19 cellular contexts compared by ENCODE assay signal in genomic region chr5:77285442-77285841, GRCh38.
DNase-seq lines count a peak whose midpoint lies in the region; ATAC-seq, FAIRE-seq and TF ChIP-seq lines count a peak whose summit lies in the region.
"Had no signal": no experiment of that assay in that cellular context is flagged by ENCODE, and none has a peak within 500 bp of the region (broad histone marks: within the 10 kb centered on the region; RNA-seq: fewer than 3 reads in every experiment).

No MANE protein-coding gene starts in this region.

- no peak for TF ChIP-seq POLR2A in A549 (IDR thresholded peaks at IDR 0.05; ENCODE audit: low read length)

- TF ChIP-seq CTCF in A549 (IDR thresholded peaks at IDR 0.05) (no peak), epithelial cell of esophagus (IDR thresholded peaks at IDR 0.05; ENCODE audit: insufficient read depth, low read depth, low read length, missing control alignments) (no peak), type B pancreatic cell (conservative IDR thresholded peaks at IDR 0.05) (no peak), GM20000 (IDR thresholded peaks at IDR 0.05; ENCODE audit: extremely low read depth, missing control alignments) (no peak)

- intact Hi-C loops in cardiac septum (cut with DNase I), result no loop called here

- WGBS in A549 (ENCODE audit: missing lambda C conversion rate), result 87% methylated on average over 3 of the region's 3 CpGs

- H3K27ac ChIP-seq in A549, result no peak overlapping the region
- H3K27ac ChIP-seq: GM23248 had no signal

- no peaks in the 10 kb centered on the region for H3K27me3 Mint-ChIP-seq in type B pancreatic cell

- FAIRE-seq in A549 (lab: Jason Lieb, UNC), result no peak
- FAIRE-seq: G401.6, GM12892, H1 had no signal

- ATAC-seq in A549 (no peak), HG03039 (IDR thresholded peaks at IDR 0.05; ENCODE audit: unreplicated experiment) (no peak)
- ATAC-seq: HCT116 had no signal

- no peaks in the 10 kb centered on the region for H3K4me1 Mint-ChIP-seq in type B pancreatic cell (ENCODE audit: unreplicated experiment)
- H3K4me1 Mint-ChIP-seq: CD4-positive, alpha-beta memory T cell; H9 had no signal

- CTCF ChIA-PET in A549 (lab: Yijun Ruan, JAX), result no interaction called here

- no peaks in the 10 kb centered on the region for H3K9me3 ChIP-seq in A549
- H3K9me3 ChIP-seq: Caco-2 had no signal

- H3K4me2 ChIP-seq in A549, result no peak overlapping the region

- H3K4me3 Mint-ChIP-seq in type B pancreatic cell, result peak overlapping the region; percentile 20
- H3K4me3 Mint-ChIP-seq: CD4-positive, alpha-beta memory T cell; H9 had no signal

- peak overlapping the region; percentile 63 for H3K27ac Mint-ChIP-seq in type B pancreatic cell
- H3K27ac Mint-ChIP-seq: CD4-positive, alpha-beta memory T cell; H9 had no signal

- H3K9me3 Mint-ChIP-seq in type B pancreatic cell, result no peaks in the 10 kb centered on the region
- H3K9me3 Mint-ChIP-seq: CD4-positive, alpha-beta memory T cell; H9 had no signal

- TF ChIP-seq RAD21 in A549 (conservative IDR thresholded peaks at IDR 0.05 in 1 of 2, IDR thresholded peaks at IDR 0.05 in 1 of 2), result no peak

- H3K4me1 ChIP-seq in A549, result peaks cover 12% of the 10 kb centered on the region; the same call in 2 of the 3 replicates
- H3K4me1 ChIP-seq: Caco-2 had no signal

- DNase-seq in A549 (ENCODE audit: low read depth in 1 of 2, low spot score in 1 of 2) (no peak), NCI-H69 (lab: John Stamatoyannopoulos, UW) (peak; percentile 30), epithelial cell of esophagus (ENCODE audit: low read depth) (peak; percentile 24), type B pancreatic cell (ENCODE audit: extremely low spot score, unreplicated experiment) (no peak), cardiac septum (ENCODE audit: low spot score) (no peak), GM20000 (ENCODE audit: low spot score) (no peak)
- DNase-seq: 8988T; C1 segment of cervical spinal cord; Caco-2; CD4-positive, alpha-beta memory T cell; DMS153; DND-41; GM23248; H9 had no signal

- no peaks in the 10 kb centered on the region for H3K36me3 Mint-ChIP-seq in type B pancreatic cell
- H3K36me3 Mint-ChIP-seq: CD4-positive, alpha-beta memory T cell had no signal

- POLR2A ChIA-PET in A549 (lab: Yijun Ruan, JAX), result no interaction called here

- no peak for TF ChIP-seq EP300 in A549 (IDR thresholded peaks at IDR 0.05)

- no peak overlapping the region for H3K4me3 ChIP-seq in A549
- no peak overlapping the region for H3K4me3 ChIP-seq in epithelial cell of esophagus (ENCODE audit: low read length)
- H3K4me3 ChIP-seq: GM23248 had no signal

TF ChIP-seq in A549, 52 proteins besides CTCF, POLR2A, EP300 and RAD21:
- TF ChIP-seq MAFK (IDR thresholded peaks at IDR 0.05; ENCODE audit: partially characterized antibody) (peak; percentile 73), KDM5A (IDR thresholded peaks at IDR 0.05) (no peak), MYC (IDR thresholded peaks at IDR 0.05; ENCODE audit: borderline replicate concordance, low read length) (no peak), PBX3 (IDR thresholded peaks at IDR 0.05) (no peak), KDM1A (IDR thresholded peaks at IDR 0.05; ENCODE audit: low read depth) (no peak)

Comparison
In these comparisons a context has a peak if more than half of its experiments do, and no peak if none do; other contexts are left out.
1. DNase-seq: peak in NCI-H69 (single experiment) and epithelial cell of esophagus (single experiment); none in A549 (0 of 2), type B pancreatic cell (single experiment), cardiac septum (single experiment) and GM20000 (single experiment).